17 cellular contexts compared by ENCODE assay signal in the genomic region with DNA sequence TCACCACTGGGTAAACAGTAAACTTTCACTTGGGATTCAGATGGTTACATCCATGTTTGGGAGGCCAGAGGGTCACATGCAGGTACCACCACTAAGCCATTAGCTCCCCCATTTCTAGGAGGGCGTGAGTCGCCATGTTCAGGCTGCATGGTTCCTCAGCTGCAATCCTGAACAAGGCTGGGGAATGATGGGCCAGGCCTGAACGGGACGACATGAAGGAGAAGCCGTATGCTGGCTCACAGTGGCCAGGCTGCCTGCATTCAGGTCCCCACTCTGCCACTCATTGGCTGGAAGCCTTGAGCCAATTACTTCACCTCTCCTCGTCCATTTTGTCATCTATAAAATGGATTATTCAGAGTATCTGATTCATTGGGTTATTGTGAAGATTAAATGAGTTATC. TPM values are rescaled to one million over a fixed set of nuclear protein-coding genes. Genes with fewer than 3 reads are reported as not detected.
A peak's percentile ranks its signal among the peaks of the same experiment; 100 is the strongest.
DNase-seq lines count a peak whose midpoint lies in the region; ATAC-seq and TF ChIP-seq lines count a peak whose summit lies in the region.
"Had no signal": no experiment of that assay in that cellular context is flagged by ENCODE, and none has a peak within 500 bp of the region (broad histone marks: within the 10 kb centered on the region; RNA-seq: fewer than 3 reads in every experiment).

No MANE protein-coding gene starts in this region.

- ATAC-seq in HCT116: no peak
- ATAC-seq in natural killer cell treated with Interleukin-12 subunit alpha and Interleukin-12 subunit beta and Interleukin-15 and Interleukin-18, amount 100 ng/mL, for 72 hours: no peak
- ATAC-seq in GM18520 (IDR thresholded peaks at IDR 0.05; ENCODE audit: unreplicated experiment): no peak

- H3K36me3 Mint-ChIP-seq in natural killer cell treated with Interleukin-12 subunit alpha and Interleukin-12 subunit beta and Interleukin-15 and Interleukin-18, amount 100 ng/mL, for 72 hours: no peaks in the 10 kb centered on the region
- H3K36me3 Mint-ChIP-seq: CD8-positive, alpha-beta memory T cell had no signal

- H3K4me2 ChIP-seq in HCT116 (ENCODE audit: low read length) (peak overlapping the region; percentile 54; the same call in 1 of the 2 replicates), OCI-LY3 (ENCODE audit: low read length) (peak overlapping the region; percentile 62), hepatocyte (no peak overlapping the region), neuronal stem cell (ENCODE audit: insufficient read depth, low read length, poor library complexity, severe bottlenecking) (no peak overlapping the region)

- no peak overlapping the region for H3K18ac ChIP-seq in neuronal stem cell (ENCODE audit: low read length)

- no peak overlapping the region for H3K27ac Mint-ChIP-seq in natural killer cell treated with Interleukin-12 subunit alpha and Interleukin-12 subunit beta and Interleukin-15 and Interleukin-18, amount 100 ng/mL, for 72 hours
- H3K27ac Mint-ChIP-seq: CD14-positive monocyte; CD4-positive, alpha-beta T cell; CD8-positive, alpha-beta memory T cell had no signal

- H3K4me1 ChIP-seq in HCT116 (ENCODE audit: control insufficient read depth in 1 of 2, insufficient read depth in 2 of 2, low read length in 2 of 2): peaks cover 0 to 11% of the 10 kb centered on the region in 2 experiments; a peak in 2 of 4 replicates
- H3K4me1 ChIP-seq in OCI-LY3 (ENCODE audit: low read length): peaks cover 45% of the 10 kb centered on the region
- peaks cover 23% of the 10 kb centered on the region for H3K4me1 ChIP-seq in hepatocyte (ENCODE audit: insufficient read depth)
- peaks cover 5% of the 10 kb centered on the region in 2 donors for H3K4me1 ChIP-seq in neuronal stem cell (ENCODE audit: control insufficient read depth in 2 of 2, insufficient read depth in 1 of 2, low read depth in 1 of 2, low read length in 2 of 2)
- H3K4me1 ChIP-seq: A549, BE2C had no signal

- H3K4me3 Mint-ChIP-seq in natural killer cell treated with Interleukin-12 subunit alpha and Interleukin-12 subunit beta and Interleukin-15 and Interleukin-18, amount 100 ng/mL, for 72 hours: no peak overlapping the region
- H3K4me3 Mint-ChIP-seq: CD14-positive monocyte; CD4-positive, alpha-beta T cell had no signal

- H3K27me3 ChIP-seq in HCT116 (ENCODE audit: insufficient read depth, low read length): no peaks in the 10 kb centered on the region
- H3K27me3 ChIP-seq in OCI-LY3 (ENCODE audit: low read depth, low read length): peaks cover 32% of the 10 kb centered on the region
- no peaks in the 10 kb centered on the region for H3K27me3 ChIP-seq in hepatocyte
- peaks cover 0 to 23% (median 0%) of the 10 kb centered on the region in 3 experiments for H3K27me3 ChIP-seq in neuronal stem cell (ENCODE audit: control insufficient read depth in 3 of 3, insufficient read depth in 3 of 3, low read depth in 1 of 3, low read length in 3 of 3)
- H3K27me3 ChIP-seq: BE2C; BLaER1 treated with 17β-estradiol and CSF1 and Interleukin-3, amounts not matched to agents 10 nM and 100 nM had no signal

- peaks cover 5 to 6% of the 10 kb centered on the region in 2 donors for H3K4me1 Mint-ChIP-seq in natural killer cell treated with Interleukin-12 subunit alpha and Interleukin-12 subunit beta and Interleukin-15 and Interleukin-18, amount 100 ng/mL, for 72 hours (ENCODE audit: low read depth in 2 of 2)

- no peak overlapping the region for H2BK12ac ChIP-seq in neuronal stem cell (ENCODE audit: low read length)

- BruUV-seq in HCT116 (replicated peaks; lab: Mats Ljungman, UMichigan): no TSS peak

- DNase-seq in HCT116 (ENCODE audit: low read depth, low spot score) (no peak), hepatocyte (ENCODE audit: low spot score) (no peak), neuronal stem cell (ENCODE audit: low spot score) (no peak), NCI-H526 (lab: John Stamatoyannopoulos, UW) (no peak)
- no peak for DNase-seq in stimulated activated CD4-positive, alpha-beta T cell treated with anti-CD3 and anti-CD28 coated beads, Interleukin-2, amount 100 ng/mL, for 24 hours
- DNase-seq in natural killer cell treated with Interleukin-12 subunit alpha and Interleukin-12 subunit beta and Interleukin-15 and Interleukin-18, amount 100 ng/mL, for 72 hours (ENCODE audit: low spot score): no peak
- DNase-seq: GOT3 had no signal

- RAD21 ChIA-PET in HCT116 (lab: Charles Lee; ENCODE audit: low non-redundant PET in 1 of 2, low total read pairs in 2 of 2, uncharacterized antibody in 2 of 2, unreplicated experiment in 2 of 2): no interaction called here

- TF ChIP-seq CTCF in HCT116 (IDR thresholded peaks at IDR 0.05 in 2 of 3, conservative IDR thresholded peaks at IDR 0.05 in 1 of 3; ENCODE audit: borderline replicate concordance in 1 of 3, insufficient read depth in 1 of 3, low read depth in 2 of 3, low read length in 2 of 3) (no peak), OCI-LY3 (IDR thresholded peaks at IDR 0.05; ENCODE audit: low read depth, low read length) (no peak), hepatocyte (IDR thresholded peaks at IDR 0.05; ENCODE audit: poor library complexity) (no peak)

- H3K36me3 ChIP-seq in HCT116 (ENCODE audit: control insufficient read depth in 1 of 2, insufficient read depth in 2 of 2, low read length in 2 of 2): no peaks in the 10 kb centered on the region
- H3K36me3 ChIP-seq in OCI-LY3 (replicated peaks; ENCODE audit: low read depth, low read length): no peaks in the 10 kb centered on the region
- H3K36me3 ChIP-seq in hepatocyte (replicated peaks; ENCODE audit: insufficient read depth, low read depth): no peaks in the 10 kb centered on the region
- no peaks in the 10 kb centered on the region for H3K36me3 ChIP-seq in neuronal stem cell (replicated peaks in 1 of 2; ENCODE audit: control insufficient read depth in 2 of 2, insufficient read depth in 2 of 2, low read length in 2 of 2)
- H3K36me3 ChIP-seq: BE2C; BLaER1 treated with 17β-estradiol and CSF1 and Interleukin-3, amounts not matched to agents 10 nM and 100 nM; HAP-1 had no signal

- peak overlapping the region; percentile 93 for H2AFZ ChIP-seq in HCT116 (ENCODE audit: low read depth, low read length, poor library complexity, severe bottlenecking)
- no peak overlapping the region for H2AFZ ChIP-seq in OCI-LY3 (ENCODE audit: low read depth, low read length)
- H2AFZ ChIP-seq in hepatocyte: no peak overlapping the region
- H2AFZ ChIP-seq in neuronal stem cell (ENCODE audit: low read length): no peak overlapping the region

- no peak for TF ChIP-seq POLR2A in HCT116 (IDR thresholded peaks at IDR 0.05; ENCODE audit: borderline replicate concordance, extremely low read depth, insufficient read depth, insufficient read length)

- H2AK5ac ChIP-seq in neuronal stem cell (ENCODE audit: low read depth, low read length): no peak overlapping the region

- no peaks in the 10 kb centered on the region for H3K27me3 Mint-ChIP-seq in natural killer cell treated with Interleukin-12 subunit alpha and Interleukin-12 subunit beta and Interleukin-15 and Interleukin-18, amount 100 ng/mL, for 72 hours

- CTCF ChIA-PET in HCT116 (lab: Charles Lee): no interaction called here

- 85% methylated on average over 6 of the region's 6 CpGs for WGBS in hepatocyte (ENCODE audit: low lambda C conversion rate, missing lambda C conversion rate)
- WGBS in neuronal stem cell (ENCODE audit: extremely low coverage in 2 of 2, insufficient read length in 2 of 2, insufficient replicate concordance in 1 of 2), 2 donors: no CpG with 5 or more reads among the region's 6 CpGs

- H3K9me3 ChIP-seq in HCT116 (ENCODE audit: control insufficient read depth in 1 of 2, insufficient read depth in 1 of 2, low read depth in 1 of 2, low read length in 2 of 2): no peaks in the 10 kb centered on the region
- no peaks in the 10 kb centered on the region for H3K9me3 ChIP-seq in OCI-LY3 (ENCODE audit: insufficient read depth, low read length)
- H3K9me3 ChIP-seq in hepatocyte (ENCODE audit: low read depth): no peaks in the 10 kb centered on the region
- no peaks in the 10 kb centered on the region for H3K9me3 ChIP-seq in neuronal stem cell (replicated peaks in 1 of 2; ENCODE audit: control insufficient read depth in 2 of 2, insufficient read depth in 1 of 2, low read depth in 1 of 2, low read length in 2 of 2)
- H3K9me3 ChIP-seq: A549; BE2C; BLaER1 treated with 17β-estradiol and CSF1 and Interleukin-3, amounts not matched to agents 10 nM and 100 nM; HAP-1 had no signal

- no peaks in the 10 kb centered on the region for H3K79me2 ChIP-seq in HCT116 (ENCODE audit: insufficient read depth, low read length)
- H3K79me2 ChIP-seq in OCI-LY3 (ENCODE audit: low read length): no peaks in the 10 kb centered on the region
- H3K79me2 ChIP-seq in hepatocyte: no peaks in the 10 kb centered on the region

- no peak for TF ChIP-seq RAD21 in HCT116 (IDR thresholded peaks at IDR 0.05; ENCODE audit: low read depth)

- H4K8ac ChIP-seq in neuronal stem cell (ENCODE audit: low read depth, low read length): no peak overlapping the region

- no peak overlapping the region for H3K23ac ChIP-seq in neuronal stem cell (ENCODE audit: low read depth, low read length, poor library complexity)

- H2BK5ac ChIP-seq in neuronal stem cell (ENCODE audit: low read length): no peak overlapping the region

- no peak overlapping the region for H2BK15ac ChIP-seq in neuronal stem cell (ENCODE audit: low read length)

- POLR2A ChIA-PET in HCT116 (lab: Charles Lee): no interaction called here

- H3K9ac ChIP-seq in HCT116 (ENCODE audit: low read length) (no peak overlapping the region), OCI-LY3 (ENCODE audit: low read length) (no peak overlapping the region), neuronal stem cell (ENCODE audit: low read depth, low read length, poor library complexity) (peak overlapping the region; percentile 73)
- H3K9ac ChIP-seq: BLaER1 treated with 17β-estradiol and CSF1 and Interleukin-3, amounts not matched to agents 10 nM and 100 nM had no signal

- no peak overlapping the region for H3K4ac ChIP-seq in neuronal stem cell (ENCODE audit: low read length)

- H3K4me3 ChIP-seq in HCT116 (replicated peaks in 1 of 2; ENCODE audit: low read depth in 1 of 2, low read length in 2 of 2) (no peak overlapping the region), OCI-LY3 (ENCODE audit: low read length) (no peak overlapping the region), hepatocyte (no peak overlapping the region), neuronal stem cell (ENCODE audit: low read length in 2 of 2) (no peak overlapping the region)
- H3K4me3 ChIP-seq: A549; BLaER1 treated with 17β-estradiol and CSF1 and Interleukin-3, amounts not matched to agents 10 nM and 100 nM; GM12878; HAP-1 had no signal

- no peak overlapping the region for H4K91ac ChIP-seq in neuronal stem cell (ENCODE audit: low read depth, low read length, poor library complexity)

- H3K79me1 ChIP-seq in neuronal stem cell (ENCODE audit: low read depth, low read length): no peaks in the 10 kb centered on the region

- no peak overlapping the region for H2BK120ac ChIP-seq in neuronal stem cell (ENCODE audit: low read depth, low read length)

- intact Hi-C loops in HCT116 (cut with micrococcal nuclease): loop anchor here (2.0 to 10.0 kb wide), 3 partner anchors 50 to 918 kb away; no protein-coding TSS in a partner anchor

- H3K27ac ChIP-seq in HCT116 (ENCODE audit: low read depth, low read length) (no peak overlapping the region), OCI-LY3 (ENCODE audit: low read length) (no peak overlapping the region), hepatocyte (peak overlapping the region; percentile 67), neuronal stem cell (replicated peaks; ENCODE audit: low read length) (no peak overlapping the region)
- H3K27ac ChIP-seq: A549; BLaER1 treated with 17β-estradiol and CSF1 and Interleukin-3, amounts not matched to agents 10 nM and 100 nM had no signal

- H3K14ac ChIP-seq in neuronal stem cell (ENCODE audit: low read length): no peak overlapping the region

- no peaks in the 10 kb centered on the region for H4K20me1 ChIP-seq in HCT116 (ENCODE audit: insufficient read depth)
- no peaks in the 10 kb centered on the region for H4K20me1 ChIP-seq in OCI-LY3 (ENCODE audit: insufficient read depth, low read length)
- no peaks in the 10 kb centered on the region for H4K20me1 ChIP-seq in hepatocyte (ENCODE audit: insufficient read depth, poor library complexity, severe bottlenecking)
- H4K20me1 ChIP-seq: BLaER1 treated with 17β-estradiol and CSF1 and Interleukin-3, amounts not matched to agents 10 nM and 100 nM had no signal

- no peaks in the 10 kb centered on the region for H3K9me3 Mint-ChIP-seq in natural killer cell treated with Interleukin-12 subunit alpha and Interleukin-12 subunit beta and Interleukin-15 and Interleukin-18, amount 100 ng/mL, for 72 hours
- H3K9me3 Mint-ChIP-seq: CD4-positive, alpha-beta T cell; CD8-positive, alpha-beta memory T cell had no signal

- H3K9me2 ChIP-seq in HCT116 (ENCODE audit: insufficient read depth) (no peaks in the 10 kb centered on the region), hepatocyte (replicated peaks; ENCODE audit: insufficient read depth) (no peaks in the 10 kb centered on the region)

RNA-seq across cellular contexts. Expression of gene FBP2, which starts 9.0 kb away (rescaled TPM):
- total RNA-seq in HCT116 (2021; ENCODE audit: unreplicated experiment) (not detected), hepatocyte (0.20 TPM in 1 of 2 replicates, not detected in the other)
- polyA plus RNA-seq in HCT116 (2012): 0.11 TPM in 1 of 2 replicates, not detected in the other
- 0.30 and 0.74 TPM in 2 replicates for polyA plus RNA-seq in hepatocyte
- 0.03 TPM for polyA plus RNA-seq in neuronal stem cell (2013, experiment 1 of 2)
- not detected for polyA plus RNA-seq in neuronal stem cell (2013, experiment 2 of 2)
- not detected for total RNA-seq in natural killer cell treated with Interleukin-12 subunit alpha and Interleukin-12 subunit beta and Interleukin-15 and Interleukin-18, amount 100 ng/mL, for 72 hours
- total RNA-seq: CD4-positive, alpha-beta T cell; CD8-positive, alpha-beta memory T cell had no signal
- polyA plus RNA-seq: A549; CD14-positive monocyte; CD8-positive, alpha-beta memory T cell had no signal

RNA-seq across cellular contexts. Expression of gene FBP1, which starts 36.7 kb away (rescaled TPM):
- total RNA-seq in HCT116 (2021; ENCODE audit: unreplicated experiment) (0.42 TPM), hepatocyte (24.0 and 31.2 TPM in 2 replicates)
- polyA plus RNA-seq in HCT116 (2012): not detected in 2 replicates
- 38.4 and 65.3 TPM in 2 replicates for polyA plus RNA-seq in hepatocyte
- polyA plus RNA-seq in neuronal stem cell (2013, experiment 1 of 2): 0.45 TPM
- polyA plus RNA-seq in neuronal stem cell (2013, experiment 2 of 2): 0.43 TPM
- 1 to 10 TPM; 1.4 to 4.9 TPM for total RNA-seq in natural killer cell treated with Interleukin-12 subunit alpha and Interleukin-12 subunit beta and Interleukin-15 and Interleukin-18, amount 100 ng/mL, for 72 hours
- polyA plus RNA-seq: A549 had no signal

RNA-seq across cellular contexts. Expression of gene PCAT7, which starts 47.8 kb away (rescaled TPM):
- 3.8 TPM for total RNA-seq in HCT116 (2021; ENCODE audit: unreplicated experiment)
- polyA plus RNA-seq in HCT116 (2012): 1.2 and 1.8 TPM in 2 replicates
- 12.8 and 15.5 TPM in 2 replicates for total RNA-seq in hepatocyte
- polyA plus RNA-seq in hepatocyte: 9.6 and 11.3 TPM in 2 replicates
- polyA plus RNA-seq in neuronal stem cell (2013, experiment 1 of 2): 5.3 TPM
- 5.3 TPM for polyA plus RNA-seq in neuronal stem cell (2013, experiment 2 of 2)
- not detected for total RNA-seq in natural killer cell treated with Interleukin-12 subunit alpha and Interleukin-12 subunit beta and Interleukin-15 and Interleukin-18, amount 100 ng/mL, for 72 hours
- total RNA-seq: CD4-positive, alpha-beta T cell; CD8-positive, alpha-beta memory T cell; GM12878 had no signal
- polyA plus RNA-seq: CD14-positive monocyte; CD8-positive, alpha-beta memory T cell had no signal

Comparison
In these comparisons a context has a peak if more than half of its experiments do, and no peak if none do; other contexts are left out.
1. H3K4me2 ChIP-seq: peak in HCT116 (single experiment) and OCI-LY3 (single experiment); none in hepatocyte (single experiment) and neuronal stem cell (single experiment).